ENCODE assay signal across 1 cellular context in genomic region chr1:198598796-198599321, GRCh38.
TF ChIP-seq lines count a peak whose summit lies in the region.

No MANE protein-coding gene starts in this region.

TF ChIP-seq in GM12878, 131 proteins besides CTCF, POLR2A, EP300 and RAD21 (continued from another document):
- TF ChIP-seq ZBTB4 (CRISPR knock-in tag; IDR thresholded peaks at IDR 0.05) (no peak), CEBPB (IDR thresholded peaks at IDR 0.05; ENCODE audit: borderline replicate concordance in 1 of 2, low read depth in 2 of 2, low read length in 2 of 2) (0 out of 4 replicates have a peak, but pooled peaks of 1 of the 2 experiments have one; percentile 35), RELB (IDR thresholded peaks at IDR 0.05; ENCODE audit: low read depth) (peak; percentile 69), SMC3 (IDR thresholded peaks at IDR 0.05; ENCODE audit: borderline replicate concordance, low read length) (peak; percentile 14; the same call in 1 of the 2 replicates), RAD51 (IDR thresholded peaks at IDR 0.05) (peak; percentile 73)
